1 cellular context compared by ENCODE assay signal in the genomic region with DNA sequence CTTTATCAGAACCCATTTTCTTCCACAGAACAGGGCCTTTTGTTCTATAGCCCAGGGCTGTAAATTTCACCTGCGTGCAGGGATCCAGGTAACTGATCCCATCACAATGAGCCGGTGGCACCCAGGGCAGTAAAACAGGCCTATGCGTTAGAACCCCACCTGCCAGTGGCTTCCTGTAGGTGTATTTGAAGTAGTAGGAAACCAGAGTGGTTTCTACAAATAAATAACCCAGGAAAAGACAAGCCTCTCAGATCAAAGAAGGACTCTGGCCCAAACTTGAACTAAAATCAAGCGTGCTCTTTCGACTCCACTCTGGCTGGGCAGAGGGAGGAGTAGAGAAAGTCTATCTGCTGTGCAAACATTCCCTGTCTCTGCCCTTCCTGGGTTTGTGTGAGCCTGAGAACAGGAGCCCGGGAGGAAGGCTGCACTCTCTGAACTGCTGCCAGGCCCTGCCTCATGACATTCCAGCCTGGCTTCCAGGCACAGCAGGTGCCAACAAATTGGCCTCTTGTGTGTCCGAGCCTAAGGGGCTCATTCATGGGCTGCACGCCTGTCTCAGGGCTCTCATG.
A peak's percentile ranks its signal among the peaks of the same experiment; 100 is the strongest.
TF ChIP-seq lines count a peak whose summit lies in the region.

No MANE protein-coding gene starts in this region.

TF ChIP-seq in HepG2, 621 proteins besides CTCF, POLR2A, EP300 and RAD21 (continued from another document and continues in another):
- TF ChIP-seq GRHL1 (CRISPR knock-in tag; conservative IDR thresholded peaks at IDR 0.05) = no peak
- TF ChIP-seq DMAP1 (CRISPR knock-in tag; IDR thresholded peaks at IDR 0.05) = 0 out of 2 replicates have a peak, but pooled peaks have one; percentile 30
- peak; percentile 94 for TF ChIP-seq RXRA (CRISPR knock-in tag; IDR thresholded peaks at IDR 0.05)
- TF ChIP-seq GFI1 (CRISPR knock-in tag; IDR thresholded peaks at IDR 0.05; ENCODE audit: borderline replicate concordance) = no peak
- TF ChIP-seq NRL (CRISPR knock-in tag; IDR thresholded peaks at IDR 0.05; ENCODE audit: borderline replicate concordance) = no peak
- TF ChIP-seq ATF2 (CRISPR knock-in tag; IDR thresholded peaks at IDR 0.05) = peak; percentile 55
- TF ChIP-seq SPEN (CRISPR knock-in tag; IDR thresholded peaks at IDR 0.05; ENCODE audit: low read depth) = no peak
- TF ChIP-seq, protein P1, sequence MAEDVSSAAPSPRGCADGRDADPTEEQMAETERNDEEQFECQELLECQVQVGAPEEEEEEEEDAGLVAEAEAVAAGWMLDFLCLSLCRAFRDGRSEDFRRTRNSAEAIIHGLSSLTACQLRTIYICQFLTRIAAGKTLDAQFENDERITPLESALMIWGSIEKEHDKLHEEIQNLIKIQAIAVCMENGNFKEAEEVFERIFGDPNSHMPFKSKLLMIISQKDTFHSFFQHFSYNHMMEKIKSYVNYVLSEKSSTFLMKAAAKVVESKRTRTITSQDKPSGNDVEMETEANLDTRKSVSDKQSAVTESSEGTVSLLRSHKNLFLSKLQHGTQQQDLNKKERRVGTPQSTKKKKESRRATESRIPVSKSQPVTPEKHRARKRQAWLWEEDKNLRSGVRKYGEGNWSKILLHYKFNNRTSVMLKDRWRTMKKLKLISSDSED (CRISPR knock-in tag; IDR thresholded peaks at IDR 0.05) = no peak
- peak; percentile 23; the same call in 1 of the 2 replicates for TF ChIP-seq MEIS2 (CRISPR knock-in tag; IDR thresholded peaks at IDR 0.05)
- TF ChIP-seq SOX6 (IDR thresholded peaks at IDR 0.05) = no peak
- TF ChIP-seq SOX6 (CRISPR knock-in tag; IDR thresholded peaks at IDR 0.05) = peak; percentile 80
- TF ChIP-seq CREM (IDR thresholded peaks at IDR 0.05) = peak; percentile 74; the same call in 1 of the 2 replicates
- TF ChIP-seq CREM (CRISPR knock-in tag; IDR thresholded peaks at IDR 0.05) = no peak
- no peak; the same call in 1 of the 2 replicates for TF ChIP-seq THAP11 (CRISPR knock-in tag; IDR thresholded peaks at IDR 0.05)
- TF ChIP-seq CBFB (CRISPR knock-in tag; IDR thresholded peaks at IDR 0.05) = 0 out of 2 replicates have a peak, but pooled peaks have one; percentile 22
- TF ChIP-seq ONECUT2 (CRISPR knock-in tag; IDR thresholded peaks at IDR 0.05) = peak; percentile 31; the same call in 1 of the 2 replicates
- TF ChIP-seq, protein P2, sequence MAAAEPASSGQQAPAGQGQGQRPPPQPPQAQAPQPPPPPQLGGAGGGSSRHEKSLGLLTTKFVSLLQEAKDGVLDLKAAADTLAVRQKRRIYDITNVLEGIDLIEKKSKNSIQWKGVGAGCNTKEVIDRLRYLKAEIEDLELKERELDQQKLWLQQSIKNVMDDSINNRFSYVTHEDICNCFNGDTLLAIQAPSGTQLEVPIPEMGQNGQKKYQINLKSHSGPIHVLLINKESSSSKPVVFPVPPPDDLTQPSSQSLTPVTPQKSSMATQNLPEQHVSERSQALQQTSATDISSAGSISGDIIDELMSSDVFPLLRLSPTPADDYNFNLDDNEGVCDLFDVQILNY (CRISPR knock-in tag; conservative IDR thresholded peaks at IDR 0.05) = no peak
- peak; percentile 96 for TF ChIP-seq TEAD3 (CRISPR knock-in tag; optimal IDR thresholded peaks at IDR 0.05; ENCODE audit: borderline replicate concordance)
- TF ChIP-seq CEBPG (CRISPR knock-in tag; IDR thresholded peaks at IDR 0.05) = peak; percentile 57
- TF ChIP-seq, protein P3, sequence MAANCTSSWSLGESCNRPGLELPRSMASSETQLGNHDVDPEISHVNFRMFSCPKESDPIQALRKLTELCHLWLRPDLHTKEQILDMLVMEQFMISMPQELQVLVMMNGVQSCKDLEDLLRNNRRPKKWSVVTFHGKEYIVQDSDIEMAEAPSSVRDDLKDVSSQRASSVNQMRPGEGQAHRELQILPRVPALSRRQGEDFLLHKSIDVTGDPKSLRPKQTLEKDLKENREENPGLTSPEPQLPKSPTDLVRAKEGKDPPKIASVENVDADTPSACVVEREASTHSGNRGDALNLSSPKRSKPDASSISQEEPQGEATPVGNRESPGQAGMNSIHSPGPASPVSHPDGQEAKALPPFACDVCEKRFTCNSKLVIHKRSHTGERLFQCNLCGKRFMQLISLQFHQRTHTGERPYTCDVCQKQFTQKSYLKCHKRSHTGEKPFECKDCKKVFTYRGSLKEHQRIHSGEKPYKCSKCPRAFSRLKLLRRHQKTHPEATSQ (CRISPR knock-in tag; IDR thresholded peaks at IDR 0.05; ENCODE audit: borderline replicate concordance) = 0 out of 2 replicates have a peak, but pooled peaks have one; percentile 33
- peak; percentile 76 for TF ChIP-seq THRA (CRISPR knock-in tag; IDR thresholded peaks at IDR 0.05; ENCODE audit: borderline replicate concordance)
- no peak for TF ChIP-seq ATF3 (CRISPR knock-in tag; IDR thresholded peaks at IDR 0.05)
- peak; percentile 77; the same call in 1 of the 2 replicates for TF ChIP-seq BRD4 (CRISPR knock-in tag; IDR thresholded peaks at IDR 0.05)
- TF ChIP-seq ZNF264 (CRISPR knock-in tag; IDR thresholded peaks at IDR 0.05) = no peak
- peak; percentile 30; the same call in 1 of the 2 replicates for TF ChIP-seq MYPOP (CRISPR knock-in tag; IDR thresholded peaks at IDR 0.05)
- TF ChIP-seq, protein P4, sequence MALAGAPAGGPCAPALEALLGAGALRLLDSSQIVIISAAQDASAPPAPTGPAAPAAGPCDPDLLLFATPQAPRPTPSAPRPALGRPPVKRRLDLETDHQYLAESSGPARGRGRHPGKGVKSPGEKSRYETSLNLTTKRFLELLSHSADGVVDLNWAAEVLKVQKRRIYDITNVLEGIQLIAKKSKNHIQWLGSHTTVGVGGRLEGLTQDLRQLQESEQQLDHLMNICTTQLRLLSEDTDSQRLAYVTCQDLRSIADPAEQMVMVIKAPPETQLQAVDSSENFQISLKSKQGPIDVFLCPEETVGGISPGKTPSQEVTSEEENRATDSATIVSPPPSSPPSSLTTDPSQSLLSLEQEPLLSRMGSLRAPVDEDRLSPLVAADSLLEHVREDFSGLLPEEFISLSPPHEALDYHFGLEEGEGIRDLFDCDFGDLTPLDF (CRISPR knock-in tag; IDR thresholded peaks at IDR 0.05) = no peak
- TF ChIP-seq ZNF354B (CRISPR knock-in tag; IDR thresholded peaks at IDR 0.05) = 0 out of 2 replicates have a peak, but pooled peaks have one; percentile 33
- no peak; the same call in 1 of the 2 replicates for TF ChIP-seq ZBTB37 (CRISPR knock-in tag; IDR thresholded peaks at IDR 0.05)
- 0 out of 2 replicates have a peak, but pooled peaks have one; percentile 69 for TF ChIP-seq ZBTB34 (CRISPR knock-in tag; IDR thresholded peaks at IDR 0.05)
- peak; percentile 83 for TF ChIP-seq TCF7 (IDR thresholded peaks at IDR 0.05; ENCODE audit: low read depth)
- TF ChIP-seq RXRB (CRISPR knock-in tag; IDR thresholded peaks at IDR 0.05; ENCODE audit: borderline replicate concordance) = peak; percentile 90
- TF ChIP-seq ZNF607 (CRISPR knock-in tag; IDR thresholded peaks at IDR 0.05; ENCODE audit: borderline replicate concordance) = no peak
- TF ChIP-seq TAF1 (CRISPR knock-in tag; IDR thresholded peaks at IDR 0.05) = no peak
- no peak for TF ChIP-seq KMT2B (CRISPR knock-in tag; IDR thresholded peaks at IDR 0.05)
- no peak for TF ChIP-seq ATF7-NPFF (CRISPR knock-in tag; IDR thresholded peaks at IDR 0.05; ENCODE audit: low read depth)
- TF ChIP-seq MXD4 (CRISPR knock-in tag; IDR thresholded peaks at IDR 0.05) = 0 out of 2 replicates have a peak, but pooled peaks have one; percentile 53
- peak; percentile 96 for TF ChIP-seq RARA (CRISPR knock-in tag; IDR thresholded peaks at IDR 0.05)
- no peak for TF ChIP-seq SIN3A (IDR thresholded peaks at IDR 0.05; ENCODE audit: borderline replicate concordance, low read depth, low read length)
- no peak for TF ChIP-seq ZFP41 (CRISPR knock-in tag; IDR thresholded peaks at IDR 0.05; ENCODE audit: borderline replicate concordance)
- peak; percentile 76 for TF ChIP-seq PPARG (CRISPR knock-in tag; conservative IDR thresholded peaks at IDR 0.05)
- no peak for TF ChIP-seq IRF1 (CRISPR knock-in tag; IDR thresholded peaks at IDR 0.05; ENCODE audit: low read depth)
- no peak for TF ChIP-seq IRX3 (CRISPR knock-in tag; IDR thresholded peaks at IDR 0.05; ENCODE audit: borderline replicate concordance, low read depth)
- TF ChIP-seq RELA (CRISPR knock-in tag; IDR thresholded peaks at IDR 0.05) = no peak
- peak; percentile 36; the same call in 1 of the 2 replicates for TF ChIP-seq MIER3 (CRISPR knock-in tag; IDR thresholded peaks at IDR 0.05; ENCODE audit: borderline replicate concordance)
- TF ChIP-seq TBX3 (IDR thresholded peaks at IDR 0.05; ENCODE audit: borderline replicate concordance) = no peak
- no peak for TF ChIP-seq CCDC6 (CRISPR knock-in tag; IDR thresholded peaks at IDR 0.05)
- peak; percentile 66; the same call in 1 of the 2 replicates for TF ChIP-seq ZNF350 (CRISPR knock-in tag; IDR thresholded peaks at IDR 0.05; ENCODE audit: borderline replicate concordance, low read depth)
- no peak for TF ChIP-seq ARHGAP35 (CRISPR knock-in tag; IDR thresholded peaks at IDR 0.05; ENCODE audit: borderline replicate concordance)
